In the genomic region with DNA sequence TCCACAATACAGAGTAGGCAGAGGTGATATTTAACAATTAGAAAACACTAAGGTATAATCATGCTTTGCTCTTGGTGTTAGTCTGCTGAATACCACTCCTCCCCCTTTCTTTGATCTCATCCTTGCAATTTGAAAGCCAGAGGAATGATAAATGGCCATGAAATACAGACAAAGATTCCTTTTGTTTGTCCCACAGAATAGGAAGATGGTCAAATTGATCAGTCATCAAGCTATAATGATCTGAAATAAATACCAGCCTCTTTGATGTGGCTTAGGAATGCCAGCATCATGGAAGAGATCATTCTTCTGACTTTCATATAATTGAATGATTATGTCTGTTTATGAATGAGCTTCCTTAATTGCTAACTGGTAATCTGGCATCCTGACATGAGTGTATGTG, we compare ENCODE assay signal across 17 cellular contexts.
A peak's percentile ranks its signal among the peaks of the same experiment; 100 is the strongest.
DNase-seq lines count a peak whose midpoint lies in the region; ATAC-seq and TF ChIP-seq lines count a peak whose summit lies in the region.
"Had no signal": no experiment of that assay in that cellular context is flagged by ENCODE, and none has a peak within 500 bp of the region (broad histone marks: within the 10 kb centered on the region; RNA-seq: fewer than 3 reads in every experiment).

No MANE protein-coding gene starts in this region.

- H3K4me1 ChIP-seq in GM23338 (ENCODE audit: insufficient read depth) (peaks cover 23% of the 10 kb centered on the region), HUES64 (ENCODE audit: insufficient read depth, low read length) (peaks cover 41% of the 10 kb centered on the region), neural progenitor cell (peaks cover 23% of the 10 kb centered on the region)
- H3K4me1 ChIP-seq: BE2C, Caco-2 had no signal

- CTCF ChIA-PET in WTC11 (lab: Charles Lee), result no interaction called here

- H3K27ac Mint-ChIP-seq in GM23338 (peak overlapping the region; percentile 80; the same call in 1 of the 2 replicates), WTC11 (0 out of 2 replicates have a peak overlapping the region, but pooled peaks have one; percentile 19), neural progenitor cell (peak overlapping the region; percentile 39), nephron progenitor cell (no peak overlapping the region)
- H3K27ac Mint-ChIP-seq in natural killer cell treated with Interleukin-12 subunit alpha and Interleukin-12 subunit beta and Interleukin-15 and Interleukin-18, amount 100 ng/mL, for 72 hours, result no peak overlapping the region
- H3K27ac Mint-ChIP-seq: CD4-positive, CD25-positive, alpha-beta regulatory T cell; CD8-positive, alpha-beta memory T cell; IgD-negative memory B cell had no signal

- H4K20me1 ChIP-seq in GM23338 (replicated peaks; ENCODE audit: insufficient read depth) (no peaks in the 10 kb centered on the region), neural progenitor cell (ENCODE audit: low read depth) (no peaks in the 10 kb centered on the region)

- no peak for TF ChIP-seq CTCF in GM23338 (conservative IDR thresholded peaks at IDR 0.05; ENCODE audit: low read depth in 2 of 2)
- no peak for TF ChIP-seq CTCF in WTC11 (IDR thresholded peaks at IDR 0.05)
- no peak for TF ChIP-seq CTCF in neural progenitor cell (IDR thresholded peaks at IDR 0.05)
- no peak for TF ChIP-seq CTCF in nephron progenitor cell (IDR thresholded peaks at IDR 0.05)

- H3K9me3 Mint-ChIP-seq in GM23338 (no peaks in the 10 kb centered on the region), WTC11 (0 out of 2 replicates have a peak, but pooled peaks cover 3% of the 10 kb centered on the region), neural progenitor cell (peaks cover 3% of the 10 kb centered on the region), nephron progenitor cell (no peaks in the 10 kb centered on the region)
- peaks cover 22% of the 10 kb centered on the region for H3K9me3 Mint-ChIP-seq in natural killer cell treated with Interleukin-12 subunit alpha and Interleukin-12 subunit beta and Interleukin-15 and Interleukin-18, amount 100 ng/mL, for 72 hours

- H3K4me3 Mint-ChIP-seq in GM23338, result no peak overlapping the region
- H3K4me3 Mint-ChIP-seq in WTC11, result no peak overlapping the region
- no peak overlapping the region for H3K4me3 Mint-ChIP-seq in neural progenitor cell
- H3K4me3 Mint-ChIP-seq in natural killer cell treated with Interleukin-12 subunit alpha and Interleukin-12 subunit beta and Interleukin-15 and Interleukin-18, amount 100 ng/mL, for 72 hours, result no peak overlapping the region
- H3K4me3 Mint-ChIP-seq in nephron progenitor cell, result no peak overlapping the region
- H3K4me3 Mint-ChIP-seq: CD4-positive, CD25-positive, alpha-beta regulatory T cell; CD8-positive, alpha-beta memory T cell; IgD-negative memory B cell had no signal

- no peaks in the 10 kb centered on the region for H3K27me3 ChIP-seq in GM23338 (ENCODE audit: insufficient read depth)
- H3K27me3 ChIP-seq in HUES64 (ENCODE audit: insufficient read depth, low read length), result no peaks in the 10 kb centered on the region
- H3K27me3 ChIP-seq in neural progenitor cell, result no peaks in the 10 kb centered on the region
- H3K27me3 ChIP-seq in MG63, result no peaks in the 10 kb centered on the region
- H3K27me3 ChIP-seq: BE2C had no signal

- no peak overlapping the region for H3K27ac ChIP-seq in GM23338 (ENCODE audit: low read depth)
- H3K27ac ChIP-seq in HUES64 (ENCODE audit: low read depth, low read length), result peak overlapping the region; percentile 34
- no peak overlapping the region for H3K27ac ChIP-seq in neural progenitor cell

- H3K27me3 Mint-ChIP-seq in GM23338 (ENCODE audit: insufficient read depth, low read depth, poor library complexity) (no peaks in the 10 kb centered on the region), WTC11 (ENCODE audit: low read depth) (no peaks in the 10 kb centered on the region), neural progenitor cell (ENCODE audit: insufficient read depth, low read depth) (no peaks in the 10 kb centered on the region), nephron progenitor cell (ENCODE audit: low read depth, poor library complexity) (peaks cover 8% of the 10 kb centered on the region)
- no peaks in the 10 kb centered on the region for H3K27me3 Mint-ChIP-seq in natural killer cell treated with Interleukin-12 subunit alpha and Interleukin-12 subunit beta and Interleukin-15 and Interleukin-18, amount 100 ng/mL, for 72 hours
- H3K27me3 Mint-ChIP-seq: CD4-positive, CD25-positive, alpha-beta regulatory T cell; CD8-positive, alpha-beta memory T cell; IgD-negative memory B cell had no signal

- H3K4me2 ChIP-seq in GM23338, result no peak overlapping the region
- H3K4me2 ChIP-seq in neural progenitor cell, result no peak overlapping the region

- H3K9me2 ChIP-seq in GM23338 (ENCODE audit: insufficient read depth), result no peaks in the 10 kb centered on the region

- H2AFZ ChIP-seq in GM23338 (no peak overlapping the region), neural progenitor cell (replicated peaks) (peak overlapping the region; percentile 29)

- DNase-seq in GM23338 (ENCODE audit: low spot score), result peak; percentile 3
- DNase-seq in WTC11 (ENCODE audit: low spot score), result no peak
- no peak for DNase-seq in neural progenitor cell (ENCODE audit: low spot score)
- DNase-seq in natural killer cell treated with Interleukin-12 subunit alpha and Interleukin-12 subunit beta and Interleukin-15 and Interleukin-18, amount 100 ng/mL, for 72 hours (ENCODE audit: low spot score), result no peak
- DNase-seq in nephron progenitor cell, result no peak
- DNase-seq in MG63, result no peak
- DNase-seq: ACHN; BE2C; C1 segment of cervical spinal cord; Caco-2; CD4-positive, CD25-positive, alpha-beta regulatory T cell; CD8-positive, alpha-beta memory T cell; HCEC 1CT; KBM-7 had no signal

- H3K9ac ChIP-seq in HUES64 (ENCODE audit: low read depth, low read length) (peak overlapping the region; percentile 28; the same call in 1 of the 2 replicates), neural progenitor cell (no peak overlapping the region)

- H3K4me3 ChIP-seq in GM23338 (no peak overlapping the region), HUES64 (ENCODE audit: low read length) (no peak overlapping the region), neural progenitor cell (no peak overlapping the region), MG63 (no peak overlapping the region)

- H3K79me2 ChIP-seq in GM23338 (replicated peaks; ENCODE audit: insufficient read depth) (no peaks in the 10 kb centered on the region), neural progenitor cell (ENCODE audit: low read depth) (no peaks in the 10 kb centered on the region)

- ATAC-seq in GM23338 (no peak), WTC11 (no peak)
- ATAC-seq in natural killer cell treated with Interleukin-12 subunit alpha and Interleukin-12 subunit beta and Interleukin-15 and Interleukin-18, amount 100 ng/mL, for 72 hours, result no peak
- ATAC-seq: HepG2 had no signal

- H3K4me1 Mint-ChIP-seq in GM23338 (peaks cover 32% of the 10 kb centered on the region), WTC11 (peaks cover 34% of the 10 kb centered on the region), neural progenitor cell (peaks cover 35% of the 10 kb centered on the region), nephron progenitor cell (no peaks in the 10 kb centered on the region)
- H3K4me1 Mint-ChIP-seq in natural killer cell treated with Interleukin-12 subunit alpha and Interleukin-12 subunit beta and Interleukin-15 and Interleukin-18, amount 100 ng/mL, for 72 hours (ENCODE audit: low read depth in 2 of 2), result no peaks in the 10 kb centered on the region
- H3K4me1 Mint-ChIP-seq: CD4-positive, CD25-positive, alpha-beta regulatory T cell; CD8-positive, alpha-beta memory T cell; IgD-negative memory B cell had no signal

- no peaks in the 10 kb centered on the region for H3K36me3 ChIP-seq in GM23338 (ENCODE audit: insufficient read depth)
- H3K36me3 ChIP-seq in HUES64 (ENCODE audit: insufficient read depth, low read length), result no peaks in the 10 kb centered on the region
- H3K36me3 ChIP-seq in neural progenitor cell, result no peaks in the 10 kb centered on the region
- H3K36me3 ChIP-seq in MG63, result no peaks in the 10 kb centered on the region
- H3K36me3 ChIP-seq: BE2C had no signal

- POLR2A ChIA-PET in WTC11 (lab: Charles Lee), result no interaction called here

- no peaks in the 10 kb centered on the region for H3K36me3 Mint-ChIP-seq in GM23338 (ENCODE audit: low read depth)
- no peaks in the 10 kb centered on the region for H3K36me3 Mint-ChIP-seq in WTC11
- peaks cover 3% of the 10 kb centered on the region for H3K36me3 Mint-ChIP-seq in neural progenitor cell
- no peaks in the 10 kb centered on the region for H3K36me3 Mint-ChIP-seq in natural killer cell treated with Interleukin-12 subunit alpha and Interleukin-12 subunit beta and Interleukin-15 and Interleukin-18, amount 100 ng/mL, for 72 hours
- no peaks in the 10 kb centered on the region for H3K36me3 Mint-ChIP-seq in nephron progenitor cell (ENCODE audit: low read depth)
- H3K36me3 Mint-ChIP-seq: CD4-positive, CD25-positive, alpha-beta regulatory T cell; CD8-positive, alpha-beta memory T cell; IgD-negative memory B cell had no signal

- H3F3A ChIP-seq in GM23338 (replicated peaks; ENCODE audit: low read depth) (no peaks in the 10 kb centered on the region), neural progenitor cell (ENCODE audit: low read depth) (peaks cover 3% of the 10 kb centered on the region)

- no peaks in the 10 kb centered on the region for H3K9me3 ChIP-seq in HUES64 (ENCODE audit: insufficient read depth, low read depth, low read length)
- H3K9me3 ChIP-seq in neural progenitor cell (ENCODE audit: low read depth), result no peaks in the 10 kb centered on the region
- H3K9me3 ChIP-seq in MG63, result no peaks in the 10 kb centered on the region
- H3K9me3 ChIP-seq: BE2C, Caco-2 had no signal

TF ChIP-seq in GM23338, 12 proteins besides CTCF, POLR2A, EP300 and RAD21 (continues in another document):
- TF ChIP-seq, protein P1, sequence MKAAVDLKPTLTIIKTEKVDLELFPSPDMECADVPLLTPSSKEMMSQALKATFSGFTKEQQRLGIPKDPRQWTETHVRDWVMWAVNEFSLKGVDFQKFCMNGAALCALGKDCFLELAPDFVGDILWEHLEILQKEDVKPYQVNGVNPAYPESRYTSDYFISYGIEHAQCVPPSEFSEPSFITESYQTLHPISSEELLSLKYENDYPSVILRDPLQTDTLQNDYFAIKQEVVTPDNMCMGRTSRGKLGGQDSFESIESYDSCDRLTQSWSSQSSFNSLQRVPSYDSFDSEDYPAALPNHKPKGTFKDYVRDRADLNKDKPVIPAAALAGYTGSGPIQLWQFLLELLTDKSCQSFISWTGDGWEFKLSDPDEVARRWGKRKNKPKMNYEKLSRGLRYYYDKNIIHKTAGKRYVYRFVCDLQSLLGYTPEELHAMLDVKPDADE (IDR thresholded peaks at IDR 0.05), result no peak

TF ChIP-seq in WTC11, 78 proteins besides CTCF, POLR2A, EP300 and RAD21 (continues in another document):
- TF ChIP-seq ZNF416 (CRISPR knock-in tag; IDR thresholded peaks at IDR 0.05) (no peak), SMAD3 (CRISPR knock-in tag; IDR thresholded peaks at IDR 0.05; ENCODE audit: borderline replicate concordance) (no peak), KAT7 (CRISPR knock-in tag; IDR thresholded peaks at IDR 0.05; ENCODE audit: borderline replicate concordance) (no peak), ETV6 (CRISPR knock-in tag; IDR thresholded peaks at IDR 0.05) (no peak), ZNF671 (CRISPR knock-in tag; IDR thresholded peaks at IDR 0.05) (no peak), GRHL2 (CRISPR knock-in tag; IDR thresholded peaks at IDR 0.05; ENCODE audit: insufficient replicate concordance, severe bottlenecking) (no peak)

Comparison
In these comparisons a context has a peak if more than half of its experiments do, and no peak if none do; other contexts are left out.
1. H3K27ac Mint-ChIP-seq: peak in GM23338 (single experiment), WTC11 (single experiment) and neural progenitor cell (single experiment); none in natural killer cell treated with Interleukin-12 subunit alpha and Interleukin-12 subunit beta and Interleukin-15 and Interleukin-18, amount 100 ng/mL, for 72 hours (0 of 2) and nephron progenitor cell (single experiment).